Comparison of ENCODE assay signal across 8 cellular contexts in genomic region chr1:10980094-10980577, GRCh38.
A peak's percentile ranks its signal among the peaks of the same experiment; 100 is the strongest.
DNase-seq lines count a peak whose midpoint lies in the region; ATAC-seq and TF ChIP-seq lines count a peak whose summit lies in the region.

No MANE protein-coding gene starts in this region.

- DNase-seq in AG10803 (ENCODE audit: low read depth), result peak; percentile 93
- DNase-seq in NCI-H510A treated with DMSO at 0.1 percent for 48 hours (lab: John Stamatoyannopoulos, UW), result peak; percentile 83
- DNase-seq in fibroblast of peridontal ligament (ENCODE audit: extremely low read depth), result peak; percentile 92
- DNase-seq in COLO668 (lab: John Stamatoyannopoulos, UW; ENCODE audit: unreplicated experiment), result no peak

- peak; percentile 39 for TF ChIP-seq CTCF in AG10803 (conservative IDR thresholded peaks at IDR 0.05; ENCODE audit: low read length)

- H3K27me3 ChIP-seq in mucosa of stomach (ENCODE audit: control insufficient read depth, insufficient read depth, low read length), result no peaks in the 10 kb centered on the region

- no peaks in the 10 kb centered on the region for H3K36me3 ChIP-seq in mucosa of stomach (ENCODE audit: control insufficient read depth, insufficient read depth, low read length)

- ATAC-seq in HG03135 (IDR thresholded peaks at IDR 0.05; ENCODE audit: unreplicated experiment), result no peak
- ATAC-seq in GM21825 (IDR thresholded peaks at IDR 0.05; ENCODE audit: unreplicated experiment), result no peak
- no peak for ATAC-seq in HG02571 (IDR thresholded peaks at IDR 0.05; ENCODE audit: unreplicated experiment)

- peak overlapping the region; percentile 38 for H3K9ac ChIP-seq in mucosa of stomach (ENCODE audit: low read length)

- H3K4me3 ChIP-seq in AG10803 (ENCODE audit: low read length) (peak overlapping the region; percentile 41), mucosa of stomach (ENCODE audit: low read length) (no peak overlapping the region)

- H3K4me1 ChIP-seq in mucosa of stomach (ENCODE audit: control insufficient read depth, insufficient read depth, low read length), result peaks cover 22% of the 10 kb centered on the region

- H3K9me3 ChIP-seq in mucosa of stomach (ENCODE audit: control insufficient read depth, low read length), result no peaks in the 10 kb centered on the region
